In genomic region chr18:53739700-53740099, GRCh38 we compare ENCODE assay signal across 26 cellular contexts.
"Had no signal": no experiment of that assay in that cellular context is flagged by ENCODE, and none has a peak within 500 bp of the region (broad histone marks: within the 10 kb centered on the region; RNA-seq: fewer than 3 reads in every experiment).

No MANE protein-coding gene starts in this region.

- H3K27ac ChIP-seq: colonic mucosa, coronary artery, epithelial cell of prostate, esophagus muscularis mucosa, esophagus squamous epithelium, foreskin keratinocyte, gastrocnemius medialis, gastroesophageal sphincter, heart left ventricle had no signal

- H3K9me3 ChIP-seq: colonic mucosa, esophagus muscularis mucosa, esophagus squamous epithelium, gastrocnemius medialis, gastroesophageal sphincter, heart left ventricle had no signal

- H3K4me3 ChIP-seq: colonic mucosa, coronary artery, esophagus muscularis mucosa, esophagus squamous epithelium, gastrocnemius medialis, gastroesophageal sphincter, heart left ventricle had no signal

- H3K27me3 ChIP-seq: colonic mucosa, esophagus muscularis mucosa, esophagus squamous epithelium, foreskin keratinocyte, gastrocnemius medialis, gastroesophageal sphincter, heart left ventricle had no signal

- H3K36me3 ChIP-seq: colonic mucosa, esophagus muscularis mucosa, esophagus squamous epithelium, gastrocnemius medialis, gastroesophageal sphincter, heart left ventricle had no signal

- DNase-seq: colonic mucosa; cortex of kidney; dermis blood vessel endothelial cell; effector CD4-positive, alpha-beta T cell; effector CD8-positive, alpha-beta T cell; effector memory CD4-positive, alpha-beta T cell; effector memory CD8-positive, alpha-beta T cell; endodermal cell; erythroblast; esophagus squamous epithelium; foreskin fibroblast; foreskin keratinocyte; foreskin melanocyte; gastrocnemius medialis; glutamatergic neuron; head of caudate nucleus; heart left ventricle had no signal

- FAIRE-seq: colon, endometrium, endothelial cell of umbilical vein, frontal cortex had no signal

- H3K4me1 ChIP-seq: colonic mucosa, esophagus muscularis mucosa, esophagus squamous epithelium, foreskin keratinocyte, gastrocnemius medialis, gastroesophageal sphincter, heart left ventricle had no signal

- ATAC-seq: effector memory CD8-positive, alpha-beta T cell; esophagus mucosa; foreskin keratinocyte; gastrocnemius medialis; gastroesophageal sphincter; heart left ventricle had no signal
